11 cellular contexts compared by ENCODE assay signal in the genomic region with DNA sequence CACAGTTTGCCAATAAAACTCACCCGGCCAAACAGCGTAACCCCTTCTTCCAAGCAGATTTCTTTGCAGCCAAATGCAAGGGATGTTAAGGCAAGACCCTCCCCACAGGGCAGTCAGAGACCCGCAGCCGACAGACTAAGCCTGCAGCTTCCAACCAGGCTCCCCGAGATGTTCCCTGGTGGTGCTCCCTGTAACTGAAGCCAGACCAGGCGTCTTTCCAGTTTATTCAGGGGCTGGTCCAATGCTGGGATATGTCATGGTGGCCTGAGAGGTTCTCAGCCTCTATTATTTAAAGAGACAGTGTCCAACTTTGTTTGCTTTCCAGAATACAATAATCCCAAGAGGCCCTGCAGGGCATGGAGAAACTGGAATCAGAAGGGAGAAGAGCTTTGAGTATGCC. TPM values are rescaled to one million over a fixed set of nuclear protein-coding genes. Genes with fewer than 3 reads are reported as not detected.
DNase-seq lines count a peak whose midpoint lies in the region; ATAC-seq and TF ChIP-seq lines count a peak whose summit lies in the region.
"Had no signal": no experiment of that assay in that cellular context is flagged by ENCODE, and none has a peak within 500 bp of the region (broad histone marks: within the 10 kb centered on the region; RNA-seq: fewer than 3 reads in every experiment).

PMP22 (minus strand) TSS at position 196 of the 400 bp plus-strand sequence. CDS start 4,599 bp downstream, outside the sequence.

- H3K18ac ChIP-seq in neuronal stem cell (ENCODE audit: low read length): peak within 1 kb of the TSS; percentile 53

- H3K23ac ChIP-seq in neuronal stem cell (ENCODE audit: low read depth, low read length, poor library complexity): no peak within 1 kb of the TSS

- no peak within 1 kb of the TSS for H3K4me2 ChIP-seq in neuronal stem cell (ENCODE audit: insufficient read depth, low read length, poor library complexity, severe bottlenecking)

- no peaks in the 10 kb centered on the region for H3K79me1 ChIP-seq in neuronal stem cell (ENCODE audit: low read depth, low read length)

- H2BK5ac ChIP-seq in neuronal stem cell (ENCODE audit: low read length): no peak within 1 kb of the TSS

- DNase-seq in adipocyte (ENCODE audit: low read depth) (no peak), neuronal stem cell (ENCODE audit: low spot score) (no peak), ureter (ENCODE audit: low spot score) (peak; percentile 67), NCI-H2171 treated with DMSO at 0.1 percent for 48 hours (lab: John Stamatoyannopoulos, UW) (no peak), activated gamma-delta T cell treated with Interleukin-2 at 50 U/mL for 16 hours (no peak), DMS153 (lab: John Stamatoyannopoulos, UW) (no peak)
- DNase-seq: activated CD8-positive, alpha-beta memory T cell treated with anti-CD3 and anti-CD28 coated beads, Interleukin-2, amount 50 U/mL, for 48 hours; islet precursor cell; NCI-H446 treated with DMSO at 0.1 percent for 48 hours had no signal

- H3K4me3 ChIP-seq in adipocyte (ENCODE audit: low read length) (peak within 1 kb of the TSS; percentile 91), gastroesophageal sphincter (peak within 1 kb of the TSS; percentile 21 to 70), neuronal stem cell (ENCODE audit: low read length in 2 of 2) (no peak within 1 kb of the TSS)

- H3K14ac ChIP-seq in neuronal stem cell (ENCODE audit: low read length): no peak within 1 kb of the TSS

- no peak within 1 kb of the TSS for H2AK5ac ChIP-seq in neuronal stem cell (ENCODE audit: low read depth, low read length)

- H3K9me3 ChIP-seq in adipocyte (ENCODE audit: control insufficient read depth, low read length): no peaks in the 10 kb centered on the region
- no peaks in the 10 kb centered on the region for H3K9me3 ChIP-seq in gastroesophageal sphincter
- H3K9me3 ChIP-seq in neuronal stem cell (replicated peaks in 1 of 2; ENCODE audit: control insufficient read depth in 2 of 2, insufficient read depth in 1 of 2, low read depth in 1 of 2, low read length in 2 of 2): no peaks in the 10 kb centered on the region

- WGBS in gastroesophageal sphincter (ENCODE audit: low coverage in 1 of 2), 2 donors: 45% methylated on average over 5 of the region's 6 CpGs; no CpG with 5 or more reads in 1 of the 2 donors
- WGBS in neuronal stem cell (ENCODE audit: extremely low coverage in 2 of 2, insufficient read length in 2 of 2, insufficient replicate concordance in 1 of 2), 2 donors: no CpG with 5 or more reads among the region's 6 CpGs

- peak within 1 kb of the TSS; percentile 95 for H3K9ac ChIP-seq in adipocyte (ENCODE audit: low read length)
- H3K9ac ChIP-seq in neuronal stem cell (ENCODE audit: low read depth, low read length, poor library complexity): no peak within 1 kb of the TSS

- H3K4ac ChIP-seq in neuronal stem cell (ENCODE audit: low read length): no peak within 1 kb of the TSS

- TF ChIP-seq EP300 in gastroesophageal sphincter (IDR thresholded peaks at IDR 0.05): no peak

- ATAC-seq in gastroesophageal sphincter: no peak

- no peak within 1 kb of the TSS for H2BK15ac ChIP-seq in neuronal stem cell (ENCODE audit: low read length)

- H2BK120ac ChIP-seq in neuronal stem cell (ENCODE audit: low read depth, low read length): no peak within 1 kb of the TSS

- H3K4me1 ChIP-seq in adipocyte (ENCODE audit: control insufficient read depth, insufficient read depth, low read length) (peaks cover 33% of the 10 kb centered on the region), gastroesophageal sphincter (peaks cover 0 to 43% (median 6%) of the 10 kb centered on the region in 3 donors), neuronal stem cell (ENCODE audit: control insufficient read depth in 2 of 2, insufficient read depth in 1 of 2, low read depth in 1 of 2, low read length in 2 of 2) (peaks cover 13 to 14% of the 10 kb centered on the region in 2 donors)

- TF ChIP-seq CTCF in gastroesophageal sphincter (IDR thresholded peaks at IDR 0.05): peak in 1 of 4 experiments; percentile 13

- no peak within 1 kb of the TSS for H2AFZ ChIP-seq in neuronal stem cell (ENCODE audit: low read length)

- H4K8ac ChIP-seq in neuronal stem cell (ENCODE audit: low read depth, low read length): no peak within 1 kb of the TSS

- no peak within 1 kb of the TSS for H2BK12ac ChIP-seq in neuronal stem cell (ENCODE audit: low read length)

- H4K91ac ChIP-seq in neuronal stem cell (ENCODE audit: low read depth, low read length, poor library complexity): no peak within 1 kb of the TSS

- peak within 1 kb of the TSS in 3 of 4 donors; percentile 53 to 98 (median 96) for H3K27ac ChIP-seq in gastroesophageal sphincter
- no peak within 1 kb of the TSS for H3K27ac ChIP-seq in neuronal stem cell (replicated peaks; ENCODE audit: low read length)

- H3K36me3 ChIP-seq in adipocyte (ENCODE audit: control insufficient read depth, insufficient read depth, low read length, severe bottlenecking) (no peaks in the 10 kb centered on the region), gastroesophageal sphincter (no peaks in the 10 kb centered on the region), neuronal stem cell (replicated peaks in 1 of 2; ENCODE audit: control insufficient read depth in 2 of 2, insufficient read depth in 2 of 2, low read length in 2 of 2) (no peaks in the 10 kb centered on the region)

- no peak for TF ChIP-seq POLR2A in gastroesophageal sphincter (IDR thresholded peaks at IDR 0.05)

- H3K27me3 ChIP-seq in adipocyte (replicated peaks; ENCODE audit: control insufficient read depth, insufficient read depth, low read length) (no peaks in the 10 kb centered on the region), gastroesophageal sphincter (no peaks in the 10 kb centered on the region), neuronal stem cell (ENCODE audit: control insufficient read depth in 3 of 3, insufficient read depth in 3 of 3, low read depth in 1 of 3, low read length in 3 of 3) (peaks cover 7 to 87% (median 37%) of the 10 kb centered on the region in 3 experiments)

RNA-seq across cellular contexts. Expression of gene PMP22, which starts in this region (rescaled TPM):
- total RNA-seq in gastroesophageal sphincter (100 to 1,000 TPM; 145 to 268 (median 242) TPM), ureter (117 TPM)
- polyA plus RNA-seq in neuronal stem cell (2013, experiment 1 of 2): 8.6 TPM
- 8.7 TPM for polyA plus RNA-seq in neuronal stem cell (2013, experiment 2 of 2)
- total RNA-seq: T-helper 1 cell treated with Interleukin-12 subunit alpha and Interleukin-12 subunit beta and Interleukin-4 antibody, amounts not matched to agents 30 ng/mL and 1 ng/mL, for 36 hours had no signal

Comparison
In these comparisons a context has a peak if more than half of its experiments do, and no peak if none do; other contexts are left out.
1. H3K4me3 ChIP-seq: peak in adipocyte (single experiment) and gastroesophageal sphincter (2 of 2); none in neuronal stem cell (0 of 2).